8 cellular contexts compared by ENCODE assay signal in genomic region chr22:41091139-41092022, GRCh38. TPM values are rescaled to one million over a fixed set of nuclear protein-coding genes. Genes with fewer than 3 reads are reported as not detected.
A peak's percentile ranks its signal among the peaks of the same experiment; 100 is the strongest.
DNase-seq lines count a peak whose midpoint lies in the region; ATAC-seq lines count a peak whose summit lies in the region.

No MANE protein-coding gene starts in this region.

- H3K4me1 Mint-ChIP-seq in immature natural killer cell: peaks cover 37 to 43% of the 10 kb centered on the region in 2 donors

- peak overlapping the region; percentile 96 to 100 (median 99) for H3K27ac Mint-ChIP-seq in immature natural killer cell

- peak overlapping the region; percentile 95 to 99 (median 98) for H3K4me3 Mint-ChIP-seq in immature natural killer cell

- ATAC-seq in GM19023 (IDR thresholded peaks at IDR 0.05; ENCODE audit: unreplicated experiment): peak; percentile 65
- peak; percentile 67 for ATAC-seq in HG03196 (IDR thresholded peaks at IDR 0.05; ENCODE audit: unreplicated experiment)

- peaks cover 0 to 3% (median 0%) of the 10 kb centered on the region in 3 donors for H3K36me3 Mint-ChIP-seq in immature natural killer cell

- peaks cover 5 to 10% (median 8%) of the 10 kb centered on the region in 3 donors for H3K27me3 Mint-ChIP-seq in immature natural killer cell (ENCODE audit: low read depth in 3 of 3)

- DNase-seq in AG08396 (ENCODE audit: low spot score) (peak; percentile 99), NCI-H345 (lab: John Stamatoyannopoulos, UW) (peak; percentile 95), immature natural killer cell (peak; percentile 99 to 100 (median 99)), smooth muscle cell of the brain vasculature (ENCODE audit: low read depth, low spot score) (peak; percentile 96)
- DNase-seq in activated CD4-positive, CD25-positive, alpha-beta regulatory T cell (lab: John Stamatoyannopoulos, UW): peak; percentile 97 to 99 (median 99)
- peak; percentile 99 for DNase-seq in central memory CD4-positive, alpha-beta T cell

- H3K9me3 Mint-ChIP-seq in immature natural killer cell: peaks cover 0 to 2% (median 0%) of the 10 kb centered on the region in 6 donors

RNA-seq across cellular contexts. Expression of gene EP300, which starts 1.0 kb away (rescaled TPM):
- 10 to 100 TPM in 1 of 3 donors, 1 to 10 TPM in 2; 4.6 to 23.1 (median 8.6) TPM for polyA plus RNA-seq in immature natural killer cell

Comparison
In these comparisons a context has a peak if more than half of its experiments do, and no peak if none do; other contexts are left out.
1. Peak in every context shown above with its lines: DNase-seq and ATAC-seq.